In the genomic region with DNA sequence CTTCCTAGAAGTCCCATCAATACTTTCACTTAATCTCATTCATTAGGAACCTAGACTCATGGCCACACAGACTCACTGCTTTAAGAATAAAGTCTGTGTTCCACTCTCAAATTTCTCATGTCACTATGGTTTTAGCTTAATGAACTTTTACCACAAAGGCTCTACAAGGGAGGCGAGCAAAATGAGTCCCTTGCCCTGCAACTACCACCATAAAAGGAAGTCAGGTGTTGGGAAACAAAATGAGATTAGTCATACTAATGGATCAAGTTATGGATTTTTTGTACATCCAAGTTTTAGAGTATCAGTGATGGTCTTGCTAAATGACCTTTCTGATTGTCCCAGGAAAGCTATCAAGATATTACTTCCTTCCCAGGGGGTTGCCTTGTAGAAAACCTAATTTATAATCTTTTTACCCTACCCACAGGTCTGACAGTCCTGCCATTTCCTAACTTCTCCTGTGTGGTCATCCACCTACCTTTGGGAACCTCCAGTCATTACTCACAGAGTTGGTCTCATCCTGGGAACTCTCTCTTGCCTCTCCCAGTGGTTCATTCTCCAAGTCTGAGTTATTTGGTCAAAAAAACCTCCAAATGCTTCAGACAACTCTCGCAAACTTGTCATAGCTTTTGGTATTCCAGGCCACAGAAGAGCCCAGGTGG, we compare ENCODE assay signal across 18 cellular contexts. TPM values are rescaled to one million over a fixed set of nuclear protein-coding genes. Genes with fewer than 3 reads are reported as not detected.
DNase-seq lines count a peak whose midpoint lies in the region; ATAC-seq and TF ChIP-seq lines count a peak whose summit lies in the region.
"Had no signal": no experiment of that assay in that cellular context is flagged by ENCODE, and none has a peak within 500 bp of the region (broad histone marks: within the 10 kb centered on the region; RNA-seq: fewer than 3 reads in every experiment).

No MANE protein-coding gene starts in this region.

- H3K9ac ChIP-seq in liver (ENCODE audit: low read depth in 1 of 2, low read length in 2 of 2), result no peak overlapping the region
- H3K9ac ChIP-seq: BLaER1 treated with 17β-estradiol and CSF1 and Interleukin-3, amounts not matched to agents 10 nM and 100 nM; KMS-11 had no signal

- no peaks in the 10 kb centered on the region for H3K9me3 Mint-ChIP-seq in activated CD4-positive, alpha-beta T cell treated with anti-CD3 and anti-CD28 coated beads, Interleukin-2, amount 10 ng/mL, durations not matched to agents 24 days and 14 days
- H3K9me3 Mint-ChIP-seq: CD8-positive, alpha-beta T cell had no signal

- no peaks in the 10 kb centered on the region for H3K36me3 ChIP-seq in liver (ENCODE audit: control insufficient read depth in 4 of 4, insufficient read depth in 3 of 4, low read depth in 1 of 4, low read length in 3 of 4)

- H3K4me3 ChIP-seq in NB4 (ENCODE audit: low read depth, low read length) (no peak overlapping the region), liver (ENCODE audit: low read depth in 1 of 3, low read length in 3 of 3) (peak overlapping the region in 1 of 3 donors; percentile 18)
- H3K4me3 ChIP-seq: BLaER1 treated with 17β-estradiol and CSF1 and Interleukin-3, amounts not matched to agents 10 nM and 100 nM; SJCRH30 had no signal

- H3K27me3 Mint-ChIP-seq in T-helper 17 cell, result no peaks in the 10 kb centered on the region
- H3K27me3 Mint-ChIP-seq in activated CD4-positive, alpha-beta T cell treated with anti-CD3 and anti-CD28 coated beads, Interleukin-2, amount 10 ng/mL, durations not matched to agents 24 days and 14 days, result no peaks in the 10 kb centered on the region

- TF ChIP-seq CTCF in NB4 (IDR thresholded peaks at IDR 0.05; ENCODE audit: low read depth, low read length) (no peak), liver (IDR thresholded peaks at IDR 0.05; ENCODE audit: low read depth, low read length, missing input control) (no peak)

- ATAC-seq in T-helper 17 cell (no peak), esophagus mucosa (peak; percentile 28), GM21390 (IDR thresholded peaks at IDR 0.05; ENCODE audit: unreplicated experiment) (no peak)
- ATAC-seq: CD8-positive, alpha-beta T cell; Panc1 had no signal

- H3K27me3 ChIP-seq in liver (ENCODE audit: control insufficient read depth in 4 of 4, insufficient read depth in 4 of 4, low read length in 3 of 4), result no peaks in the 10 kb centered on the region
- H3K27me3 ChIP-seq: BLaER1 treated with 17β-estradiol and CSF1 and Interleukin-3, amounts not matched to agents 10 nM and 100 nM; SJCRH30 had no signal

- TF ChIP-seq POLR2A in NB4 (IDR thresholded peaks at IDR 0.05; ENCODE audit: extremely low read depth, insufficient read length), result no peak

- H3K9me3 ChIP-seq in T-helper 17 cell (ENCODE audit: control insufficient read depth, low read length, poor library complexity, severe bottlenecking) (no peaks in the 10 kb centered on the region), liver (ENCODE audit: control insufficient read depth in 4 of 4, low read length in 3 of 4) (no peaks in the 10 kb centered on the region)
- H3K9me3 ChIP-seq: BLaER1 treated with 17β-estradiol and CSF1 and Interleukin-3, amounts not matched to agents 10 nM and 100 nM; SJCRH30 had no signal

- no peak overlapping the region for H3K4me3 Mint-ChIP-seq in T-helper 17 cell
- no peak overlapping the region for H3K4me3 Mint-ChIP-seq in activated CD4-positive, alpha-beta T cell treated with anti-CD3 and anti-CD28 coated beads, Interleukin-2, amount 10 ng/mL, durations not matched to agents 24 days and 14 days
- H3K4me3 Mint-ChIP-seq: CD8-positive, alpha-beta T cell had no signal

- no peak for TF ChIP-seq RAD21 in liver (IDR thresholded peaks at IDR 0.05)

- 80% methylated on average over 2 of the region's 2 CpGs for WGBS in liver

- intact Hi-C loops in activated CD4-positive, alpha-beta T cell treated with anti-CD3 and anti-CD28 coated beads, Interleukin-2, amount 10 ng/mL, durations not matched to agents 24 days and 14 days (cut with micrococcal nuclease), result no loop called here

- peaks cover 0 to 25% (median 20%) of the 10 kb centered on the region in 4 donors for H3K4me1 ChIP-seq in liver (ENCODE audit: control insufficient read depth in 4 of 4, insufficient read depth in 4 of 4, low read length in 3 of 4)
- H3K4me1 ChIP-seq: BLaER1 treated with 17β-estradiol and CSF1 and Interleukin-3, amounts not matched to agents 10 nM and 100 nM; SJCRH30 had no signal

- H3K27ac Mint-ChIP-seq in T-helper 17 cell, result peak overlapping the region; percentile 43
- no peak overlapping the region for H3K27ac Mint-ChIP-seq in activated CD4-positive, alpha-beta T cell treated with anti-CD3 and anti-CD28 coated beads, Interleukin-2, amount 10 ng/mL, durations not matched to agents 24 days and 14 days
- H3K27ac Mint-ChIP-seq: CD8-positive, alpha-beta T cell had no signal

- peak; percentile 47 for DNase-seq in NB4 (ENCODE audit: low read depth)
- no peak for DNase-seq in T-helper 17 cell
- DNase-seq in NCI-H2227 treated with DMSO at 0.1 percent for 48 hours (lab: John Stamatoyannopoulos, UW), result no peak
- no peak for DNase-seq in NCI-H748 (lab: John Stamatoyannopoulos, UW; ENCODE audit: unreplicated experiment)
- no peak for DNase-seq in activated CD4-positive, alpha-beta T cell treated with anti-CD3 and anti-CD28 coated beads, Interleukin-2, amount 10 ng/mL, durations not matched to agents 24 days and 14 days
- DNase-seq: CD8-positive, alpha-beta T cell; DMS79; NCI-H1105; NCI-H2081; NCI-H510A; NCI-H774; SJCRH30 had no signal

- H3K4me1 Mint-ChIP-seq in T-helper 17 cell, result peaks cover 2% of the 10 kb centered on the region
- no peaks in the 10 kb centered on the region for H3K4me1 Mint-ChIP-seq in activated CD4-positive, alpha-beta T cell treated with anti-CD3 and anti-CD28 coated beads, Interleukin-2, amount 10 ng/mL, durations not matched to agents 24 days and 14 days

- no peaks in the 10 kb centered on the region for H3K36me3 Mint-ChIP-seq in T-helper 17 cell (ENCODE audit: low read depth)
- H3K36me3 Mint-ChIP-seq in activated CD4-positive, alpha-beta T cell treated with anti-CD3 and anti-CD28 coated beads, Interleukin-2, amount 10 ng/mL, durations not matched to agents 24 days and 14 days (ENCODE audit: low read depth), result peaks cover 11% of the 10 kb centered on the region

- H3K27ac ChIP-seq in liver (ENCODE audit: low read depth in 1 of 2, low read length in 2 of 2), result peak overlapping the region; percentile 63 to 78
- H3K27ac ChIP-seq: BLaER1 treated with 17β-estradiol and CSF1 and Interleukin-3, amounts not matched to agents 10 nM and 100 nM; KMS-11; SJCRH30 had no signal

TF ChIP-seq in liver, 16 proteins besides CTCF, POLR2A, EP300 and RAD21:
- TF ChIP-seq YY1 (IDR thresholded peaks at IDR 0.05) (no peak), EGR1 (IDR thresholded peaks at IDR 0.05; ENCODE audit: low read depth in 2 of 2) (no peak)
- TF ChIP-seq, protein P1, sequence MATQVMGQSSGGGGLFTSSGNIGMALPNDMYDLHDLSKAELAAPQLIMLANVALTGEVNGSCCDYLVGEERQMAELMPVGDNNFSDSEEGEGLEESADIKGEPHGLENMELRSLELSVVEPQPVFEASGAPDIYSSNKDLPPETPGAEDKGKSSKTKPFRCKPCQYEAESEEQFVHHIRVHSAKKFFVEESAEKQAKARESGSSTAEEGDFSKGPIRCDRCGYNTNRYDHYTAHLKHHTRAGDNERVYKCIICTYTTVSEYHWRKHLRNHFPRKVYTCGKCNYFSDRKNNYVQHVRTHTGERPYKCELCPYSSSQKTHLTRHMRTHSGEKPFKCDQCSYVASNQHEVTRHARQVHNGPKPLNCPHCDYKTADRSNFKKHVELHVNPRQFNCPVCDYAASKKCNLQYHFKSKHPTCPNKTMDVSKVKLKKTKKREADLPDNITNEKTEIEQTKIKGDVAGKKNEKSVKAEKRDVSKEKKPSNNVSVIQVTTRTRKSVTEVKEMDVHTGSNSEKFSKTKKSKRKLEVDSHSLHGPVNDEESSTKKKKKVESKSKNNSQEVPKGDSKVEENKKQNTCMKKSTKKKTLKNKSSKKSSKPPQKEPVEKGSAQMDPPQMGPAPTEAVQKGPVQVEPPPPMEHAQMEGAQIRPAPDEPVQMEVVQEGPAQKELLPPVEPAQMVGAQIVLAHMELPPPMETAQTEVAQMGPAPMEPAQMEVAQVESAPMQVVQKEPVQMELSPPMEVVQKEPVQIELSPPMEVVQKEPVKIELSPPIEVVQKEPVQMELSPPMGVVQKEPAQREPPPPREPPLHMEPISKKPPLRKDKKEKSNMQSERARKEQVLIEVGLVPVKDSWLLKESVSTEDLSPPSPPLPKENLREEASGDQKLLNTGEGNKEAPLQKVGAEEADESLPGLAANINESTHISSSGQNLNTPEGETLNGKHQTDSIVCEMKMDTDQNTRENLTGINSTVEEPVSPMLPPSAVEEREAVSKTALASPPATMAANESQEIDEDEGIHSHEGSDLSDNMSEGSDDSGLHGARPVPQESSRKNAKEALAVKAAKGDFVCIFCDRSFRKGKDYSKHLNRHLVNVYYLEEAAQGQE (IDR thresholded peaks at IDR 0.05), result no peak

RNA-seq across cellular contexts. Expression of a gene that starts 51.8 kb away (rescaled TPM):
- 10 to 100 TPM; 29.2 to 31.9 TPM for total RNA-seq in T-helper 17 cell
- 54.8 TPM for total RNA-seq in esophagus mucosa
- 10 to 100 TPM; 37.4 to 87.3 TPM for total RNA-seq in liver
- 10 to 100 TPM; 28.3 to 31.7 TPM for polyA plus RNA-seq in liver
- 79.2 and 79.7 TPM in 2 replicates for total RNA-seq in activated CD4-positive, alpha-beta T cell treated with anti-CD3 and anti-CD28 coated beads, Interleukin-2, amount 10 ng/mL, durations not matched to agents 24 days and 14 days
